ENCODE assay signal across 8 cellular contexts in genomic region chr2:9656270-9656766, GRCh38. TPM values are rescaled to one million over a fixed set of nuclear protein-coding genes. Genes with fewer than 3 reads are reported as not detected.
A peak's percentile ranks its signal among the peaks of the same experiment; 100 is the strongest.
DNase-seq lines count a peak whose midpoint lies in the region; TF ChIP-seq lines count a peak whose summit lies in the region.

No MANE protein-coding gene starts in this region.

- H3K27ac Mint-ChIP-seq in endothelial cell (ENCODE audit: unreplicated experiment) = no peak overlapping the region
- no peak overlapping the region for H3K27ac Mint-ChIP-seq in glutamatergic neuron (ENCODE audit: unreplicated experiment)

- H3K4me1 Mint-ChIP-seq in endothelial cell (ENCODE audit: unreplicated experiment) (peaks cover 5% of the 10 kb centered on the region), glutamatergic neuron (ENCODE audit: low read depth, unreplicated experiment) (no peaks in the 10 kb centered on the region)

- H3K36me3 Mint-ChIP-seq in endothelial cell (ENCODE audit: low read depth, unreplicated experiment) (no peaks in the 10 kb centered on the region), glutamatergic neuron (ENCODE audit: unreplicated experiment) (no peaks in the 10 kb centered on the region)

- H3K27me3 Mint-ChIP-seq in endothelial cell (ENCODE audit: unreplicated experiment) = peaks cover 8% of the 10 kb centered on the region
- H3K27me3 Mint-ChIP-seq in glutamatergic neuron (ENCODE audit: unreplicated experiment) = peaks cover 2% of the 10 kb centered on the region

- POLR2A ChIA-PET in HEK293T (lab: Yijun Ruan, JAX) = no interaction called here

- H3K9me3 Mint-ChIP-seq in endothelial cell (ENCODE audit: unreplicated experiment) (no peaks in the 10 kb centered on the region), glutamatergic neuron (ENCODE audit: unreplicated experiment) (no peaks in the 10 kb centered on the region)

- DNase-seq in GM12865 (ENCODE audit: low read depth) = peak; percentile 97
- peak; percentile 97 for DNase-seq in HCEC 1CT
- DNase-seq in NCI-H2227 treated with DMSO at 0.1 percent for 48 hours (lab: John Stamatoyannopoulos, UW) = peak; percentile 45
- DNase-seq in activated T-cell treated with anti-CD3 and anti-CD28 coated beads, Interleukin-2, amount 50 U/mL, for 48 hours = peak; percentile 70 to 79
- DNase-seq in kidney tubule cell (ENCODE audit: low spot score) = peak; percentile 90
- DNase-seq in HEK293T (ENCODE audit: extremely low spot score) = no peak
- DNase-seq in endothelial cell (ENCODE audit: low spot score) = no peak
- no peak for DNase-seq in glutamatergic neuron

- no peak for TF ChIP-seq CTCF in GM12865 (IDR thresholded peaks at IDR 0.05; ENCODE audit: insufficient read depth, low read depth, low read length, missing control alignments)
- TF ChIP-seq CTCF in endothelial cell (IDR thresholded peaks at IDR 0.05; ENCODE audit: unreplicated experiment) = no peak
- TF ChIP-seq CTCF in glutamatergic neuron (IDR thresholded peaks at IDR 0.05; ENCODE audit: partially characterized antibody, unreplicated experiment) = no peak

- CTCF ChIA-PET in HEK293T (lab: Yijun Ruan, JAX) = no interaction called here

- H3K4me3 ChIP-seq in GM12865 (ENCODE audit: low read depth, low read length) = no peak overlapping the region

- no peak overlapping the region for H3K4me3 Mint-ChIP-seq in endothelial cell (ENCODE audit: unreplicated experiment)
- H3K4me3 Mint-ChIP-seq in glutamatergic neuron (ENCODE audit: unreplicated experiment) = no peak overlapping the region

TF ChIP-seq in HEK293T, 16 proteins besides CTCF, POLR2A, EP300 and RAD21:
- no peak for TF ChIP-seq NFRKB (IDR thresholded peaks at IDR 0.05)
- TF ChIP-seq L3MBTL2 (conservative IDR thresholded peaks at IDR 0.05) = no peak
- TF ChIP-seq SUZ12 (IDR thresholded peaks at IDR 0.05) = no peak
- TF ChIP-seq CTBP1 (IDR thresholded peaks at IDR 0.05; ENCODE audit: borderline replicate concordance) = no peak
- TF ChIP-seq HDGF (IDR thresholded peaks at IDR 0.05; ENCODE audit: borderline replicate concordance) = no peak
- TF ChIP-seq ZNF384 (IDR thresholded peaks at IDR 0.05) = no peak
- no peak for TF ChIP-seq FOXK2 (IDR thresholded peaks at IDR 0.05)
- TF ChIP-seq, protein P1, sequence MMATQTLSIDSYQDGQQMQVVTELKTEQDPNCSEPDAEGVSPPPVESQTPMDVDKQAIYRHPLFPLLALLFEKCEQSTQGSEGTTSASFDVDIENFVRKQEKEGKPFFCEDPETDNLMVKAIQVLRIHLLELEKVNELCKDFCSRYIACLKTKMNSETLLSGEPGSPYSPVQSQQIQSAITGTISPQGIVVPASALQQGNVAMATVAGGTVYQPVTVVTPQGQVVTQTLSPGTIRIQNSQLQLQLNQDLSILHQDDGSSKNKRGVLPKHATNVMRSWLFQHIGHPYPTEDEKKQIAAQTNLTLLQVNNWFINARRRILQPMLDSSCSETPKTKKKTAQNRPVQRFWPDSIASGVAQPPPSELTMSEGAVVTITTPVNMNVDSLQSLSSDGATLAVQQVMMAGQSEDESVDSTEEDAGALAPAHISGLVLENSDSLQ (IDR thresholded peaks at IDR 0.05) = no peak
- no peak for TF ChIP-seq TARDBP (IDR thresholded peaks at IDR 0.05)
- no peak for TF ChIP-seq ELF4 (IDR thresholded peaks at IDR 0.05)
- no peak for TF ChIP-seq BHLHE40 (IDR thresholded peaks at IDR 0.05; ENCODE audit: borderline replicate concordance)
- no peak for TF ChIP-seq FOXM1 (IDR thresholded peaks at IDR 0.05; ENCODE audit: borderline replicate concordance)
- no peak for TF ChIP-seq ARNT (IDR thresholded peaks at IDR 0.05)
- no peak for TF ChIP-seq FOXA1 (IDR thresholded peaks at IDR 0.05)
- no peak for TF ChIP-seq LEF1 (IDR thresholded peaks at IDR 0.05; ENCODE audit: borderline replicate concordance)
- TF ChIP-seq SP1 (IDR thresholded peaks at IDR 0.05) = no peak

RNA-seq across cellular contexts. Expression of gene YWHAQ, which starts 25.5 kb away (rescaled TPM):
- total RNA-seq in endothelial cell (ENCODE audit: unreplicated experiment) (268 TPM), glutamatergic neuron (ENCODE audit: unreplicated experiment) (533 TPM)

Comparison
In these comparisons a context has a peak if more than half of its experiments do, and no peak if none do; other contexts are left out.
1. DNase-seq: peak in GM12865 (single experiment), HCEC 1CT (single experiment), NCI-H2227 treated with DMSO at 0.1 percent for 48 hours (single experiment), activated T-cell treated with anti-CD3 and anti-CD28 coated beads, Interleukin-2, amount 50 U/mL, for 48 hours (2 of 2) and kidney tubule cell (single experiment); none in HEK293T (single experiment), endothelial cell (single experiment) and glutamatergic neuron (single experiment).